1 cellular context compared by ENCODE assay signal in the genomic region with DNA sequence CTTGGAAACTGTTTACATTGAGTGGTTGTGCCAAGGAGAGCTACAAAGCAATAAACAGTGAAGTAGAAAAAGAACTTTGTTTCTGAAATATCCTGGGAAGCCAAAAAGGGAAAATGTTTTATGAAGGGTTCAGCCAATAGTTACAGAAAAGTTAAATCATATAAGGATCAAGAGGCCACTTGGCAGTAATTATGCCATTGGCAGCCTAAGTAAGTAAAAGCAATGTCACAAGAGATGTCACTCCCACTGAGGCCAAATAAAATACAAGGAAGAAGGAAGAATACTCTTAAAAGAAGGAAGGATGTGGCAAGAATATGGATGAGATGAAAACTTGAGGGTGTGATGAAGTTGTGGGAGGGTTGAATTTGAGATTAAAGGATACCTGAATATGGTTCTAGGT.
TF ChIP-seq lines count a peak whose summit lies in the region.

No MANE protein-coding gene starts in this region.

TF ChIP-seq in HepG2, 621 proteins besides CTCF, POLR2A, EP300 and RAD21 (continued from another document):
- TF ChIP-seq, protein P1, sequence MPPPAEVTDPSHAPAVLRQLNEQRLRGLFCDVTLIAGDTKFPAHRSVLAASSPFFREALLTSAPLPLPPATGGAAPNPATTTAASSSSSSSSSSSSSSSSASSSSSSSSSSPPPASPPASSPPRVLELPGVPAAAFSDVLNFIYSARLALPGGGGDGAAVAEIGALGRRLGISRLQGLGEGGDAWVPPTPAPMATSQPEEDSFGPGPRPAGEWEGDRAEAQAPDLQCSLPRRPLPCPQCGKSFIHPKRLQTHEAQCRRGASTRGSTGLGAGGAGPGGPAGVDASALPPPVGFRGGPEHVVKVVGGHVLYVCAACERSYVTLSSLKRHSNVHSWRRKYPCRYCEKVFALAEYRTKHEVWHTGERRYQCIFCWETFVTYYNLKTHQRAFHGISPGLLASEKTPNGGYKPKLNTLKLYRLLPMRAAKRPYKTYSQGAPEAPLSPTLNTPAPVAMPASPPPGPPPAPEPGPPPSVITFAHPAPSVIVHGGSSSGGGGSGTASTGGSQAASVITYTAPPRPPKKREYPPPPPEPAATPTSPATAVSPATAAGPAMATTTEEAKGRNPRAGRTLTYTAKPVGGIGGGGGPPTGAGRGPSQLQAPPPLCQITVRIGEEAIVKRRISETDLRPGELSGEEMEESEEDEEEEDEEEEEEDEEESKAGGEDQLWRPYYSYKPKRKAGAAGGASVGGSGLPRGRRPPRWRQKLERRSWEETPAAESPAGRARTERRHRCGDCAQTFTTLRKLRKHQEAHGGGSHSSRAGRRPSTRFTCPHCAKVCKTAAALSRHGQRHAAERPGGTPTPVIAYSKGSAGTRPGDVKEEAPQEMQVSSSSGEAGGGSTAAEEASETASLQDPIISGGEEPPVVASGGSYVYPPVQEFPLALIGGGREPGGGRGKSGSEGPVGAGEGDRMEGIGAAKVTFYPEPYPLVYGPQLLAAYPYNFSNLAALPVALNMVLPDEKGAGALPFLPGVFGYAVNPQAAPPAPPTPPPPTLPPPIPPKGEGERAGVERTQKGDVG (CRISPR knock-in tag; IDR thresholded peaks at IDR 0.05; ENCODE audit: borderline replicate concordance), result no peak
- no peak for TF ChIP-seq GABPB1 (CRISPR knock-in tag; IDR thresholded peaks at IDR 0.05)
- no peak for TF ChIP-seq ZMYM4 (CRISPR knock-in tag; IDR thresholded peaks at IDR 0.05)
- TF ChIP-seq NFE2 (CRISPR knock-in tag; IDR thresholded peaks at IDR 0.05), result no peak
- TF ChIP-seq JUND (CRISPR knock-in tag; IDR thresholded peaks at IDR 0.05), result no peak
- TF ChIP-seq, protein P2, sequence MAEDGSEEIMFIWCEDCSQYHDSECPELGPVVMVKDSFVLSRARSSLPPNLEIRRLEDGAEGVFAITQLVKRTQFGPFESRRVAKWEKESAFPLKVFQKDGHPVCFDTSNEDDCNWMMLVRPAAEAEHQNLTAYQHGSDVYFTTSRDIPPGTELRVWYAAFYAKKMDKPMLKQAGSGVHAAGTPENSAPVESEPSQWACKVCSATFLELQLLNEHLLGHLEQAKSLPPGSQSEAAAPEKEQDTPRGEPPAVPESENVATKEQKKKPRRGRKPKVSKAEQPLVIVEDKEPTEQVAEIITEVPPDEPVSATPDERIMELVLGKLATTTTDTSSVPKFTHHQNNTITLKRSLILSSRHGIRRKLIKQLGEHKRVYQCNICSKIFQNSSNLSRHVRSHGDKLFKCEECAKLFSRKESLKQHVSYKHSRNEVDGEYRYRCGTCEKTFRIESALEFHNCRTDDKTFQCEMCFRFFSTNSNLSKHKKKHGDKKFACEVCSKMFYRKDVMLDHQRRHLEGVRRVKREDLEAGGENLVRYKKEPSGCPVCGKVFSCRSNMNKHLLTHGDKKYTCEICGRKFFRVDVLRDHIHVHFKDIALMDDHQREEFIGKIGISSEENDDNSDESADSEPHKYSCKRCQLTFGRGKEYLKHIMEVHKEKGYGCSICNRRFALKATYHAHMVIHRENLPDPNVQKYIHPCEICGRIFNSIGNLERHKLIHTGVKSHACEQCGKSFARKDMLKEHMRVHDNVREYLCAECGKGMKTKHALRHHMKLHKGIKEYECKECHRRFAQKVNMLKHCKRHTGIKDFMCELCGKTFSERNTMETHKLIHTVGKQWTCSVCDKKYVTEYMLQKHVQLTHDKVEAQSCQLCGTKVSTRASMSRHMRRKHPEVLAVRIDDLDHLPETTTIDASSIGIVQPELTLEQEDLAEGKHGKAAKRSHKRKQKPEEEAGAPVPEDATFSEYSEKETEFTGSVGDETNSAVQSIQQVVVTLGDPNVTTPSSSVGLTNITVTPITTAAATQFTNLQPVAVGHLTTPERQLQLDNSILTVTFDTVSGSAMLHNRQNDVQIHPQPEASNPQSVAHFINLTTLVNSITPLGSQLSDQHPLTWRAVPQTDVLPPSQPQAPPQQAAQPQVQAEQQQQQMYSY (CRISPR knock-in tag; IDR thresholded peaks at IDR 0.05), result no peak
- TF ChIP-seq, protein P3, sequence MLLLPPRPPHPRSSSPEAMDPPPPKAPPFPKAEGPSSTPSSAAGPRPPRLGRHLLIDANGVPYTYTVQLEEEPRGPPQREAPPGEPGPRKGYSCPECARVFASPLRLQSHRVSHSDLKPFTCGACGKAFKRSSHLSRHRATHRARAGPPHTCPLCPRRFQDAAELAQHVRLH (CRISPR knock-in tag; IDR thresholded peaks at IDR 0.05; ENCODE audit: borderline replicate concordance, low read depth), result no peak
- TF ChIP-seq HNRNPUL1 (IDR thresholded peaks at IDR 0.05; ENCODE audit: low read depth, low read length), result no peak
- no peak for TF ChIP-seq NFATC3 (CRISPR knock-in tag; IDR thresholded peaks at IDR 0.05)
- TF ChIP-seq, protein P4, sequence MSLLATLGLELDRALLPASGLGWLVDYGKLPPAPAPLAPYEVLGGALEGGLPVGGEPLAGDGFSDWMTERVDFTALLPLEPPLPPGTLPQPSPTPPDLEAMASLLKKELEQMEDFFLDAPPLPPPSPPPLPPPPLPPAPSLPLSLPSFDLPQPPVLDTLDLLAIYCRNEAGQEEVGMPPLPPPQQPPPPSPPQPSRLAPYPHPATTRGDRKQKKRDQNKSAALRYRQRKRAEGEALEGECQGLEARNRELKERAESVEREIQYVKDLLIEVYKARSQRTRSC (CRISPR knock-in tag; IDR thresholded peaks at IDR 0.05; ENCODE audit: low read depth), result no peak
- TF ChIP-seq, protein P5, sequence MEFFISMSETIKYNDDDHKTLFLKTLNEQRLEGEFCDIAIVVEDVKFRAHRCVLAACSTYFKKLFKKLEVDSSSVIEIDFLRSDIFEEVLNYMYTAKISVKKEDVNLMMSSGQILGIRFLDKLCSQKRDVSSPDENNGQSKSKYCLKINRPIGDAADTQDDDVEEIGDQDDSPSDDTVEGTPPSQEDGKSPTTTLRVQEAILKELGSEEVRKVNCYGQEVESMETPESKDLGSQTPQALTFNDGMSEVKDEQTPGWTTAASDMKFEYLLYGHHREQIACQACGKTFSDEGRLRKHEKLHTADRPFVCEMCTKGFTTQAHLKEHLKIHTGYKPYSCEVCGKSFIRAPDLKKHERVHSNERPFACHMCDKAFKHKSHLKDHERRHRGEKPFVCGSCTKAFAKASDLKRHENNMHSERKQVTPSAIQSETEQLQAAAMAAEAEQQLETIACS (CRISPR knock-in tag; IDR thresholded peaks at IDR 0.05), result no peak
- no peak for TF ChIP-seq MIER2 (CRISPR knock-in tag; IDR thresholded peaks at IDR 0.05)
